ENCODE assay signal across 1 cellular context in genomic region chr5:10393491-10393890, GRCh38.
A peak's percentile ranks its signal among the peaks of the same experiment; 100 is the strongest.
TF ChIP-seq lines count a peak whose summit lies in the region.

No MANE protein-coding gene starts in this region.

TF ChIP-seq in K562, 482 proteins besides CTCF, POLR2A, EP300 and RAD21:
- 0 out of 2 replicates have a peak, but pooled peaks have one; percentile 17 for TF ChIP-seq POLR2AphosphoS5 (IDR thresholded peaks at IDR 0.05; ENCODE audit: control insufficient read depth, insufficient read depth, low read depth, low read length)
- TF ChIP-seq GTF2B (IDR thresholded peaks at IDR 0.05; ENCODE audit: extremely low read depth, insufficient read length) = no peak
